ENCODE assay signal across 1 cellular context in the genomic region with DNA sequence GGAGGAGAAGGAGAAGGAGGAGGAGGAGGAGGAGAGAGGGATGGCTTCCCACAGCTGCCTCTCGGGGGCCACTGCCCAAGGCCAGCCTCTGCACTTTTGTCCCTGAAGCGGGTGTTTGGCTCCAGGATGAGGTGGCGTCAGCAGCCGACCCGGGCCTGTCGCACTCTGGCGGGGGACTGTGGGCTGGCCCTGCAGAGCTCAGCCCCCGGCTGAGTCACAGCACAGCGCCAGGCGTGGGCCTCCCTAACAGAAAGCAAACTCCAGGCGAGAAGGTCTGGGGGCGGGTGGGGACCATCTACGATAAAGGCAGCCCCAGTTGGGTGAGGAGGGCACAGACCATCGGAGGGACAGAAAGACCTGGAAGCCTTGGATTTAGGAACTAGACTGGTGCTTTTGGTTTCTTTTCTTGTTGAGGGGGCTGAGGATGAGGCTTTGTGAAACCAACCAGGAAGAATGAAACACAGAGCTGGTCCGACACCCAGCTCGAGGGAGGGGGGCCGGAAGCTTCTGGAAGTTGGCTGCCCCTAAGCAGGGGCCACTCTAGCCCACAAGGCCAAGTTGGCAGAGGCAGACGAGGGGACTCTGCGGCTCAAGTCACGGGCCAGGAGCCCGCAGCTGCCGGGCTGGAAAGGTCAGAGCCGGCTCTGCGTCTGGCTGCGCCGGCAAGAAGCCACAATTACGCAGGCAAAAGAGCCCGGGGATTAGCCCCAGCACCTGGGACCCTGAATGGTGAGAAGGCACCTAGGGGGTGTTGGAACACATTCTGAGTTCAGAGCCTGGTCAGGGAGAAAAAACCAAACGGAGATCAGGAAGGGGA.
TF ChIP-seq lines count a peak whose summit lies in the region.

No MANE protein-coding gene starts in this region.

TF ChIP-seq in K562, 482 proteins besides CTCF, POLR2A, EP300 and RAD21 (continued from another document):
- TF ChIP-seq DLX4 (CRISPR knock-in tag; IDR thresholded peaks at IDR 0.05) (no peak), PHF21A (IDR thresholded peaks at IDR 0.05; ENCODE audit: borderline replicate concordance, low read depth) (0 out of 2 replicates have a peak, but pooled peaks have one; percentile 60), SNAPC5 (CRISPR knock-in tag; IDR thresholded peaks at IDR 0.05) (no peak), ZNF644 (tag; IDR thresholded peaks at IDR 0.05; ENCODE audit: low read depth) (no peak), KLF10 (CRISPR knock-in tag; IDR thresholded peaks at IDR 0.05) (no peak), ZNF445 (CRISPR knock-in tag; IDR thresholded peaks at IDR 0.05; ENCODE audit: low read depth) (no peak), MECOM (CRISPR knock-in tag; IDR thresholded peaks at IDR 0.05) (no peak), SAFB (IDR thresholded peaks at IDR 0.05; ENCODE audit: borderline replicate concordance, low read depth, low read length) (peak; percentile 17; the same call in 1 of the 2 replicates), ZNF384 (IDR thresholded peaks at IDR 0.05; ENCODE audit: low read depth, low read length) (no peak), KLF16 (IDR thresholded peaks at IDR 0.05) (no peak), TFAM (CRISPR knock-in tag; conservative IDR thresholded peaks at IDR 0.05) (no peak)
- TF ChIP-seq, protein P1, sequence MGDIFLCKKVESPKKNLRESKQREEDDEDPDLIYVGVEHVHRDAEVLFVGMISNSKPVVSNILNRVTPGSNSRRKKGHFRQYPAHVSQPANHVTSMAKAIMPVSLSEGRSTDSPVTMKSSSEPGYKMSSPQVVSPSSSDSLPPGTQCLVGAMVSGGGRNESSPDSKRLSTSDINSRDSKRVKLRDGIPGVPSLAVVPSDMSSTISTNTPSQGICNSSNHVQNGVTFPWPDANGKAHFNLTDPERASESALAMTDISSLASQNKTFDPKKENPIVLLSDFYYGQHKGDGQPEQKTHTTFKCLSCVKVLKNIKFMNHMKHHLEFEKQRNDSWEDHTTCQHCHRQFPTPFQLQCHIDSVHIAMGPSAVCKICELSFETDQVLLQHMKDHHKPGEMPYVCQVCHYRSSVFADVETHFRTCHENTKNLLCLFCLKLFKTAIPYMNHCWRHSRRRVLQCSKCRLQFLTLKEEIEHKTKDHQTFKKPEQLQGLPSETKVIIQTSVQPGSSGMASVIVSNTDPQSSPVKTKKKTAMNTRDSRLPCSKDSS (IDR thresholded peaks at IDR 0.05; ENCODE audit: low read depth, partially characterized antibody), result no peak
- TF ChIP-seq, protein P2, sequence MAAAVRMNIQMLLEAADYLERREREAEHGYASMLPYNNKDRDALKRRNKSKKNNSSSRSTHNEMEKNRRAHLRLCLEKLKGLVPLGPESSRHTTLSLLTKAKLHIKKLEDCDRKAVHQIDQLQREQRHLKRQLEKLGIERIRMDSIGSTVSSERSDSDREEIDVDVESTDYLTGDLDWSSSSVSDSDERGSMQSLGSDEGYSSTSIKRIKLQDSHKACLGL (CRISPR knock-in tag; IDR thresholded peaks at IDR 0.05; ENCODE audit: borderline replicate concordance, poor library complexity, severe bottlenecking), result no peak
- TF ChIP-seq, protein P3, sequence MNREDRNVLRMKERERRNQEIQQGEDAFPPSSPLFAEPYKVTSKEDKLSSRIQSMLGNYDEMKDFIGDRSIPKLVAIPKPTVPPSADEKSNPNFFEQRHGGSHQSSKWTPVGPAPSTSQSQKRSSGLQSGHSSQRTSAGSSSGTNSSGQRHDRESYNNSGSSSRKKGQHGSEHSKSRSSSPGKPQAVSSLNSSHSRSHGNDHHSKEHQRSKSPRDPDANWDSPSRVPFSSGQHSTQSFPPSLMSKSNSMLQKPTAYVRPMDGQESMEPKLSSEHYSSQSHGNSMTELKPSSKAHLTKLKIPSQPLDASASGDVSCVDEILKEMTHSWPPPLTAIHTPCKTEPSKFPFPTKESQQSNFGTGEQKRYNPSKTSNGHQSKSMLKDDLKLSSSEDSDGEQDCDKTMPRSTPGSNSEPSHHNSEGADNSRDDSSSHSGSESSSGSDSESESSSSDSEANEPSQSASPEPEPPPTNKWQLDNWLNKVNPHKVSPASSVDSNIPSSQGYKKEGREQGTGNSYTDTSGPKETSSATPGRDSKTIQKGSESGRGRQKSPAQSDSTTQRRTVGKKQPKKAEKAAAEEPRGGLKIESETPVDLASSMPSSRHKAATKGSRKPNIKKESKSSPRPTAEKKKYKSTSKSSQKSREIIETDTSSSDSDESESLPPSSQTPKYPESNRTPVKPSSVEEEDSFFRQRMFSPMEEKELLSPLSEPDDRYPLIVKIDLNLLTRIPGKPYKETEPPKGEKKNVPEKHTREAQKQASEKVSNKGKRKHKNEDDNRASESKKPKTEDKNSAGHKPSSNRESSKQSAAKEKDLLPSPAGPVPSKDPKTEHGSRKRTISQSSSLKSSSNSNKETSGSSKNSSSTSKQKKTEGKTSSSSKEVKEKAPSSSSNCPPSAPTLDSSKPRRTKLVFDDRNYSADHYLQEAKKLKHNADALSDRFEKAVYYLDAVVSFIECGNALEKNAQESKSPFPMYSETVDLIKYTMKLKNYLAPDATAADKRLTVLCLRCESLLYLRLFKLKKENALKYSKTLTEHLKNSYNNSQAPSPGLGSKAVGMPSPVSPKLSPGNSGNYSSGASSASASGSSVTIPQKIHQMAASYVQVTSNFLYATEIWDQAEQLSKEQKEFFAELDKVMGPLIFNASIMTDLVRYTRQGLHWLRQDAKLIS (CRISPR knock-in tag; IDR thresholded peaks at IDR 0.05), result no peak
